ENCODE assay signal across 8 cellular contexts in the genomic region with DNA sequence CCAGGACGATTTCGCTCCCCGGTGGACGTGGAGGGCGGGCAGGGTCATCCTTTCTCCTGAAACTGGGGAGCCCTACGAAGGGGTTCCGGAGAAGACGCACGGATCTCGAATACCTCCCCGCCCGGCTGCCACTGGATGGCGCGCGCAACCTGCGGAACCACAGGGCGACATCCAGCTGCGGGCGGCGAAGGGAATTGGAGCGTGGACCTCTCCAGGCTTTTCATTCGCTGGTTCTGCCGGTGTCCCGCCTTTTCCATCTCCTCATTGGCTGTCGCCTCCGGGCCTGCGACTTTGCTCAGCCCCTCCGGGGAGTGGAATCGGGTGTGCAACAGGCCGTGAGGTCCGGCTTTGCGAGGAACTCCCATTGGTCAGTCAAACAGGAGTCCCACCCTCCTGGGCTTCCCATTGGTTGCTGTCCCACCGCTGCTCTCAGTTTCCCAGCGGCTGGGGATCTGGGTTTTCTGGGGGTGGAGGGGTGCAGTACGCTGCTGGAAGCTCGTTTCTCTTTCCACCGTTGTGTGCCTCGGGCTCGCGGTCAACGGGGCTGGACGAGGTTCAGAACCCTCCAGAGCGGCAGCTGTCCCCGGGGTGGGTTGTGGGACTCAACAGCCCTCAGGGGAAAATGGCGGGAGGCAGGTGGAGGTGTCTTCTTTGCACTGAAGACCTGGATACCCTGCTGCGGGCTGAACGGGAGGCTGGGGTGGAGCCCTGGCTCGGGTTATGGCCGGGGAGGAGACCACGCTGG. TPM values are rescaled to one million over a fixed set of nuclear protein-coding genes. Genes with fewer than 3 reads are reported as not detected.
DNase-seq lines count a peak whose midpoint lies in the region; TF ChIP-seq lines count a peak whose summit lies in the region.

No MANE protein-coding gene starts in this region.

- H3K9me3 ChIP-seq in ES-I3 (ENCODE audit: control insufficient read depth, insufficient read depth, low read length): no peaks in the 10 kb centered on the region; the same call in 1 of the 2 replicates
- no peaks in the 10 kb centered on the region; the same call in 1 of the 2 replicates for H3K9me3 ChIP-seq in HAP-1
- H3K9me3 ChIP-seq in MM.1S (replicated peaks; ENCODE audit: insufficient read depth, low read length): no peaks in the 10 kb centered on the region
- no peaks in the 10 kb centered on the region for H3K9me3 ChIP-seq in SJCRH30 (replicated peaks)

- in situ Hi-C loops in HAP-1 (cut with MboI; ENCODE audit: low sequenced_read_pairs): no loop called here

- intact Hi-C loops in activated naive CD4-positive, alpha-beta T cell treated with anti-CD3 and anti-CD28 coated beads for 36 hours (cut with micrococcal nuclease): loop anchor here (5.0 kb wide), 2 partner anchors 778 to 798 kb away; a partner anchor contains a TSS

- peak overlapping the region; percentile 88 for H3K4me2 ChIP-seq in MM.1S (ENCODE audit: low read depth, low read length)

- H3K27me3 ChIP-seq in HAP-1 (ENCODE audit: low read depth) (no peaks in the 10 kb centered on the region), MM.1S (replicated peaks; ENCODE audit: insufficient read depth, low read length) (peaks cover 18% of the 10 kb centered on the region), SJCRH30 (no peaks in the 10 kb centered on the region)

- H3K9me3 Mint-ChIP-seq in activated naive CD4-positive, alpha-beta T cell treated with anti-CD3 and anti-CD28 coated beads for 36 hours: peaks cover 5% of the 10 kb centered on the region

- peak overlapping the region; percentile 98 for H2AFZ ChIP-seq in MM.1S (ENCODE audit: low read length)

- H3K27ac Mint-ChIP-seq in activated naive CD4-positive, alpha-beta T cell treated with anti-CD3 and anti-CD28 coated beads for 36 hours: peak overlapping the region; percentile 87

- H3F3A ChIP-seq in MM.1S (ENCODE audit: insufficient read depth, low read length): no peaks in the 10 kb centered on the region

- CTCF ChIA-PET in activated naive CD4-positive, alpha-beta T cell treated with anti-CD3 and anti-CD28 coated beads for 36 hours (lab: Charles Lee): interaction anchor here (0.6 to 2.0 kb wide), 6 partner anchors 9 to 599 kb away, joined by 3 to 6 read pairs (median 4); no protein-coding TSS in a partner anchor

- H3K36me3 ChIP-seq in ES-I3 (ENCODE audit: insufficient read depth, low read length) (no peaks in the 10 kb centered on the region), HAP-1 (replicated peaks) (no peaks in the 10 kb centered on the region), MM.1S (replicated peaks; ENCODE audit: insufficient read depth, low read length) (no peaks in the 10 kb centered on the region), SJCRH30 (no peaks in the 10 kb centered on the region)

- TF ChIP-seq CTCF in MM.1S (IDR thresholded peaks at IDR 0.05; ENCODE audit: low read length): peak; percentile 84

- H3K4me1 ChIP-seq in ES-I3 (ENCODE audit: insufficient read depth, low read length): no peaks in the 10 kb centered on the region
- H3K4me1 ChIP-seq in HAP-1: peaks cover 7% of the 10 kb centered on the region; the same call in 1 of the 2 replicates
- H3K4me1 ChIP-seq in MM.1S (ENCODE audit: low read length): no peaks in the 10 kb centered on the region
- H3K4me1 ChIP-seq in SJCRH30: no peaks in the 10 kb centered on the region; the same call in 1 of the 2 replicates

- H3K79me2 ChIP-seq in MM.1S (ENCODE audit: low read length): no peaks in the 10 kb centered on the region

- H3K4me3 ChIP-seq in HAP-1 (peak overlapping the region; percentile 75), MM.1S (ENCODE audit: low read length) (peak overlapping the region; percentile 75), SJCRH30 (peak overlapping the region; percentile 65)

- peak overlapping the region; percentile 91 for H3K4me3 Mint-ChIP-seq in activated naive CD4-positive, alpha-beta T cell treated with anti-CD3 and anti-CD28 coated beads for 36 hours

- H4K20me1 ChIP-seq in MM.1S (ENCODE audit: insufficient read depth, low read length): no peaks in the 10 kb centered on the region

- H3K4me1 Mint-ChIP-seq in activated naive CD4-positive, alpha-beta T cell treated with anti-CD3 and anti-CD28 coated beads for 36 hours (ENCODE audit: low read depth): peaks cover 10% of the 10 kb centered on the region

- no peaks in the 10 kb centered on the region for H3K9me2 ChIP-seq in MM.1S (replicated peaks; ENCODE audit: insufficient read depth, low read length)

- peaks cover 3% of the 10 kb centered on the region for H3K27me3 Mint-ChIP-seq in activated naive CD4-positive, alpha-beta T cell treated with anti-CD3 and anti-CD28 coated beads for 36 hours (ENCODE audit: low read depth)

- peak; percentile 92 to 95 for DNase-seq in HAP-1 (ENCODE audit: low spot score in 2 of 2)
- peak; percentile 99 for DNase-seq in MM.1S
- peak; percentile 89 to 93 for DNase-seq in SJCRH30
- DNase-seq in activated naive CD4-positive, alpha-beta T cell treated with anti-CD3 and anti-CD28 coated beads for 36 hours: peak; percentile 97
- peak; percentile 100 for DNase-seq in globus pallidus (ENCODE audit: low spot score)
- peak; percentile 77 for DNase-seq in non-pigmented ciliary epithelial cell (ENCODE audit: low read depth)
- peak; percentile 99 for DNase-seq in superior temporal gyrus (ENCODE audit: extremely low spot score)

- no peak overlapping the region for H3K27ac ChIP-seq in MM.1S (ENCODE audit: low read length)
- H3K27ac ChIP-seq in SJCRH30: peak overlapping the region; percentile 25; the same call in 1 of the 2 replicates

- H3K36me3 Mint-ChIP-seq in activated naive CD4-positive, alpha-beta T cell treated with anti-CD3 and anti-CD28 coated beads for 36 hours (ENCODE audit: low read depth): no peaks in the 10 kb centered on the region

- H3K9ac ChIP-seq in ES-I3 (ENCODE audit: low read depth, low read length) (peak overlapping the region; percentile 87), MM.1S (ENCODE audit: low read length) (peak overlapping the region; percentile 55; the same call in 1 of the 2 replicates)

RNA-seq across cellular contexts. Expression of a gene that starts 14.5 kb away (rescaled TPM):
- total RNA-seq in SJCRH30 (2014; rRNA removed; shearing (Covaris generic)): not detected in 2 replicates
- not detected for total RNA-seq in activated naive CD4-positive, alpha-beta T cell treated with anti-CD3 and anti-CD28 coated beads for 36 hours

RNA-seq across cellular contexts. Expression of a gene that starts 55.3 kb away (rescaled TPM):
- not detected in 2 replicates for total RNA-seq in SJCRH30 (2014; rRNA removed; shearing (Covaris generic))
- not detected for total RNA-seq in activated naive CD4-positive, alpha-beta T cell treated with anti-CD3 and anti-CD28 coated beads for 36 hours
